ENCODE assay signal across 33 cellular contexts in genomic region chr10:127774771-127775559, GRCh38. TPM values are rescaled to one million over a fixed set of nuclear protein-coding genes. Genes with fewer than 3 reads are reported as not detected.
DNase-seq lines count a peak whose midpoint lies in the region; ATAC-seq and TF ChIP-seq lines count a peak whose summit lies in the region.
"Had no signal": no experiment of that assay in that cellular context is flagged by ENCODE, and none has a peak within 500 bp of the region (broad histone marks: within the 10 kb centered on the region; RNA-seq: fewer than 3 reads in every experiment).

No MANE protein-coding gene starts in this region.

- H3K9me2 ChIP-seq in OCI-LY7 (ENCODE audit: insufficient read depth, low read length), result no peaks in the 10 kb centered on the region; the same call in 1 of the 2 replicates

- no peak overlapping the region for H3K4me3 Mint-ChIP-seq in Calu3 (ENCODE audit: low read depth, unreplicated experiment)
- H3K4me3 Mint-ChIP-seq in neural progenitor cell, result no peak overlapping the region
- no peak overlapping the region for H3K4me3 Mint-ChIP-seq in naive thymus-derived CD4-positive, alpha-beta T cell
- H3K4me3 Mint-ChIP-seq: activated CD4-positive, alpha-beta memory T cell treated with anti-CD3 and anti-CD28 coated beads for 36 hours; activated naive CD8-positive, alpha-beta T cell; activated T-helper 17 cell treated with anti-CD3 and anti-CD28 coated beads, Interleukin-2, amount 50 U/mL, for 72 hours; CD8-positive, alpha-beta memory T cell; memory B cell had no signal

- H3F3A ChIP-seq in neural progenitor cell (ENCODE audit: low read depth), result no peaks in the 10 kb centered on the region

- H4K20me1 ChIP-seq in KMS-11 (ENCODE audit: insufficient read depth), result no peaks in the 10 kb centered on the region
- no peaks in the 10 kb centered on the region for H4K20me1 ChIP-seq in neural progenitor cell (ENCODE audit: low read depth)
- no peaks in the 10 kb centered on the region for H4K20me1 ChIP-seq in OCI-LY7 (ENCODE audit: insufficient read depth, low read length)

- CTCF ChIA-PET in Calu3 (lab: Charles Lee) (interaction anchor here (0.6 kb wide), 1 partner anchor 115 kb away, joined by 3 read pairs; no protein-coding TSS in a partner anchor), OCI-LY7 (lab: Charles Lee; ENCODE audit: unreplicated experiment) (no interaction called here)
- CTCF ChIA-PET in naive thymus-derived CD4-positive, alpha-beta T cell (lab: Charles Lee), result no interaction called here

- intact Hi-C loops in Calu3 (cut with micrococcal nuclease; ENCODE audit: unreplicated experiment), result no loop called here
- intact Hi-C loops in naive thymus-derived CD4-positive, alpha-beta T cell (cut with micrococcal nuclease), result no loop called here
- intact Hi-C loops in OCI-LY7 (cut with micrococcal nuclease; ENCODE audit: unreplicated experiment), result no loop called here

- ATAC-seq in naive thymus-derived CD4-positive, alpha-beta T cell, result no peak
- ATAC-seq in HG02981 (IDR thresholded peaks at IDR 0.05; ENCODE audit: unreplicated experiment), result no peak
- ATAC-seq: A549; activated CD4-positive, CD25-positive, alpha-beta regulatory T cell treated with anti-CD3 and anti-CD28 coated beads, Interleukin-2, amount 50 U/mL, for 24 hours; activated T-helper 17 cell treated with anti-CD3 and anti-CD28 coated beads, Interleukin-2, amount 50 U/mL, for 72 hours; heart right ventricle; left colon; stimulated activated naive CD8-positive, alpha-beta T cell treated with anti-CD3 and anti-CD28 coated beads, Interleukin-15, Interleukin-2, amounts not matched to agents 100 U/mL and 50 U/mL, for 24 hours had no signal

- H3K79me2 ChIP-seq in KMS-11 (ENCODE audit: insufficient read depth, low read depth), result no peaks in the 10 kb centered on the region
- H3K79me2 ChIP-seq in neural progenitor cell (ENCODE audit: low read depth), result no peaks in the 10 kb centered on the region
- H3K79me2 ChIP-seq in OCI-LY7 (ENCODE audit: insufficient read depth, low read depth, low read length), result no peaks in the 10 kb centered on the region

- no peak overlapping the region for H3K9ac ChIP-seq in KMS-11
- H3K9ac ChIP-seq in neural progenitor cell, result no peak overlapping the region

- no peaks in the 10 kb centered on the region for H3K27me3 ChIP-seq in KMS-11 (ENCODE audit: insufficient read depth, low read depth)
- H3K27me3 ChIP-seq in neural progenitor cell, result no peaks in the 10 kb centered on the region
- no peaks in the 10 kb centered on the region for H3K27me3 ChIP-seq in naive thymus-derived CD4-positive, alpha-beta T cell (ENCODE audit: control insufficient read depth in 2 of 2, insufficient read depth in 2 of 2, low read length in 2 of 2)
- H3K27me3 ChIP-seq: colonic mucosa, vagina had no signal

- peaks cover 4% of the 10 kb centered on the region for H3K27me3 Mint-ChIP-seq in Calu3 (ENCODE audit: unreplicated experiment)
- no peaks in the 10 kb centered on the region for H3K27me3 Mint-ChIP-seq in neural progenitor cell (ENCODE audit: insufficient read depth, low read depth)
- peaks cover 0 to 11% (median 4%) of the 10 kb centered on the region in 5 donors for H3K27me3 Mint-ChIP-seq in naive thymus-derived CD4-positive, alpha-beta T cell
- H3K27me3 Mint-ChIP-seq: activated CD4-positive, alpha-beta memory T cell treated with anti-CD3 and anti-CD28 coated beads for 36 hours; CD8-positive, alpha-beta memory T cell had no signal

- H3K4me1 Mint-ChIP-seq in Calu3 (ENCODE audit: low read depth, unreplicated experiment) (no peaks in the 10 kb centered on the region), neural progenitor cell (peaks cover 4% of the 10 kb centered on the region)
- H3K4me1 Mint-ChIP-seq in naive thymus-derived CD4-positive, alpha-beta T cell, result no peaks in the 10 kb centered on the region
- H3K4me1 Mint-ChIP-seq: activated T-helper 17 cell treated with anti-CD3 and anti-CD28 coated beads, Interleukin-2, amount 50 U/mL, for 72 hours; CD8-positive, alpha-beta memory T cell; memory B cell had no signal

- H2AFZ ChIP-seq in KMS-11 (ENCODE audit: low read depth), result peak overlapping the region; percentile 31; the same call in 1 of the 2 replicates
- no peak overlapping the region for H2AFZ ChIP-seq in neural progenitor cell (replicated peaks)
- no peak overlapping the region for H2AFZ ChIP-seq in OCI-LY7 (ENCODE audit: low read length)
- H2AFZ ChIP-seq: PC-9 had no signal

- POLR2A ChIA-PET in naive thymus-derived CD4-positive, alpha-beta T cell (lab: Charles Lee), result no interaction called here
- POLR2A ChIA-PET in OCI-LY7 (lab: Charles Lee), result no interaction called here

- H3K27ac ChIP-seq in KMS-11, result peak overlapping the region; percentile 45; the same call in 1 of the 2 replicates
- H3K27ac ChIP-seq in neural progenitor cell, result no peak overlapping the region
- H3K27ac ChIP-seq in naive thymus-derived CD4-positive, alpha-beta T cell (ENCODE audit: low read depth, low read length), result no peak overlapping the region
- H3K27ac ChIP-seq in OCI-LY7 (ENCODE audit: low read depth, low read length, poor library complexity, severe bottlenecking), result no peak overlapping the region
- H3K27ac ChIP-seq: A549, colonic mucosa, heart right ventricle, PC-9, skin epidermis, thoracic aorta, vagina had no signal

- peak; percentile 28 for DNase-seq in Calu3
- DNase-seq in foreskin melanocyte, result peak; percentile 24
- peak; percentile 39 for DNase-seq in neural progenitor cell (ENCODE audit: low spot score)
- DNase-seq in naive thymus-derived CD4-positive, alpha-beta T cell, result no peak
- no peak for DNase-seq in OCI-LY7 (ENCODE audit: low spot score)
- no peak for DNase-seq in amniotic stem cell (lab: John Stamatoyannopoulos, UW)
- DNase-seq: activated CD4-positive, alpha-beta memory T cell treated with anti-CD3 and anti-CD28 coated beads for 36 hours; activated CD8-positive, alpha-beta memory T cell treated with anti-CD3 and anti-CD28 coated beads, Interleukin-2, amount 50 U/mL, for 48 hours; aorta; CD8-positive, alpha-beta memory T cell; colonic mucosa; DMS153; effector memory CD4-positive, alpha-beta T cell; HCEC 1CT; heart right ventricle; left colon; NCI-H1694; PC-9; SHP77; stimulated activated naive CD8-positive, alpha-beta T cell treated with anti-CD3 and anti-CD28 coated beads, Interleukin-15, Interleukin-2, amounts not matched to agents 100 U/mL and 50 U/mL, for 24 hours had no signal

- H3K4me3 ChIP-seq in KMS-11 (IDR thresholded peaks at IDR 0.05; ENCODE audit: insufficient read depth, low read depth, low read length), result no peak overlapping the region
- no peak overlapping the region for H3K4me3 ChIP-seq in neural progenitor cell
- H3K4me3 ChIP-seq in naive thymus-derived CD4-positive, alpha-beta T cell (ENCODE audit: low read length), result no peak overlapping the region
- no peak overlapping the region for H3K4me3 ChIP-seq in OCI-LY7 (ENCODE audit: low read depth, low read length, poor library complexity, severe bottlenecking)
- H3K4me3 ChIP-seq: A549, colonic mucosa, heart right ventricle, PC-9, skin epidermis, thoracic aorta, vagina had no signal

- no peaks in the 10 kb centered on the region for H3K36me3 Mint-ChIP-seq in Calu3 (ENCODE audit: insufficient read depth, unreplicated experiment)
- H3K36me3 Mint-ChIP-seq in neural progenitor cell, result no peaks in the 10 kb centered on the region
- no peaks in the 10 kb centered on the region for H3K36me3 Mint-ChIP-seq in naive thymus-derived CD4-positive, alpha-beta T cell
- H3K36me3 Mint-ChIP-seq: activated CD4-positive, alpha-beta memory T cell treated with anti-CD3 and anti-CD28 coated beads for 36 hours; activated naive CD8-positive, alpha-beta T cell; CD8-positive, alpha-beta memory T cell; memory B cell had no signal

- H3K4me2 ChIP-seq in KMS-11 (peak overlapping the region; percentile 77), neural progenitor cell (peak overlapping the region; percentile 23), OCI-LY7 (ENCODE audit: low read length) (no peak overlapping the region)
- H3K4me2 ChIP-seq: A549, PC-9 had no signal

- no peak for TF ChIP-seq CTCF in Calu3 (IDR thresholded peaks at IDR 0.05; ENCODE audit: unreplicated experiment)
- no peak for TF ChIP-seq CTCF in KMS-11 (conservative IDR thresholded peaks at IDR 0.05; ENCODE audit: low read depth, low read length)
- TF ChIP-seq CTCF in neural progenitor cell (IDR thresholded peaks at IDR 0.05), result no peak
- TF ChIP-seq CTCF in OCI-LY7 (conservative IDR thresholded peaks at IDR 0.05; ENCODE audit: low read length), result no peak

- peaks cover 50% of the 10 kb centered on the region for H3K4me1 ChIP-seq in KMS-11 (ENCODE audit: low read depth, poor library complexity, severe bottlenecking)
- peaks cover 12% of the 10 kb centered on the region for H3K4me1 ChIP-seq in neural progenitor cell
- H3K4me1 ChIP-seq in naive thymus-derived CD4-positive, alpha-beta T cell (ENCODE audit: control insufficient read depth in 2 of 2, insufficient read depth in 2 of 2, low read length in 2 of 2), result no peaks in the 10 kb centered on the region
- no peaks in the 10 kb centered on the region for H3K4me1 ChIP-seq in OCI-LY7 (ENCODE audit: insufficient read depth, low read length, poor library complexity, severe bottlenecking)
- H3K4me1 ChIP-seq: A549, colonic mucosa, vagina had no signal

- H3K36me3 ChIP-seq in KMS-11 (ENCODE audit: insufficient read depth), result no peaks in the 10 kb centered on the region
- H3K36me3 ChIP-seq in neural progenitor cell, result no peaks in the 10 kb centered on the region
- no peaks in the 10 kb centered on the region for H3K36me3 ChIP-seq in naive thymus-derived CD4-positive, alpha-beta T cell (ENCODE audit: control insufficient read depth in 2 of 3, insufficient read depth in 3 of 3, low read length in 3 of 3)
- no peaks in the 10 kb centered on the region for H3K36me3 ChIP-seq in OCI-LY7 (ENCODE audit: insufficient read depth, low read length)
- H3K36me3 ChIP-seq: colonic mucosa, heart right ventricle, thoracic aorta, vagina had no signal

- H3K9me3 Mint-ChIP-seq in Calu3 (ENCODE audit: low read depth, unreplicated experiment), result no peaks in the 10 kb centered on the region
- peaks cover 1% of the 10 kb centered on the region for H3K9me3 Mint-ChIP-seq in neural progenitor cell
- H3K9me3 Mint-ChIP-seq in naive thymus-derived CD4-positive, alpha-beta T cell, result peaks cover 0 to 10% (median 0%) of the 10 kb centered on the region in 11 donors
- H3K9me3 Mint-ChIP-seq: activated CD4-positive, alpha-beta memory T cell treated with anti-CD3 and anti-CD28 coated beads for 36 hours; activated T-helper 17 cell treated with anti-CD3 and anti-CD28 coated beads, Interleukin-2, amount 50 U/mL, for 72 hours; CD8-positive, alpha-beta memory T cell; memory B cell had no signal

- H3K27ac Mint-ChIP-seq in Calu3 (ENCODE audit: unreplicated experiment) (no peak overlapping the region), neural progenitor cell (no peak overlapping the region)
- H3K27ac Mint-ChIP-seq in naive thymus-derived CD4-positive, alpha-beta T cell, result no peak overlapping the region
- H3K27ac Mint-ChIP-seq: activated CD4-positive, alpha-beta memory T cell treated with anti-CD3 and anti-CD28 coated beads for 36 hours; activated naive CD8-positive, alpha-beta T cell; activated T-helper 17 cell treated with anti-CD3 and anti-CD28 coated beads, Interleukin-2, amount 50 U/mL, for 72 hours; CD8-positive, alpha-beta memory T cell; memory B cell had no signal

- no peaks in the 10 kb centered on the region for H3K9me3 ChIP-seq in neural progenitor cell (ENCODE audit: low read depth)
- H3K9me3 ChIP-seq in naive thymus-derived CD4-positive, alpha-beta T cell (ENCODE audit: control insufficient read depth in 2 of 3, low read length in 3 of 3), result no peaks in the 10 kb centered on the region
- H3K9me3 ChIP-seq in OCI-LY7 (ENCODE audit: low read length), result no peaks in the 10 kb centered on the region
- H3K9me3 ChIP-seq: A549, colonic mucosa, thoracic aorta, vagina had no signal

- no TSS peak for BruUV-seq in Calu3 (replicated peaks; lab: Mats Ljungman, UMichigan)
- no TSS peak for BruUV-seq in OCI-LY7 (replicated peaks; lab: Mats Ljungman, UMichigan)

RNA-seq across cellular contexts. Expression of gene FOXI2, which starts 38.0 kb away (rescaled TPM):
- total RNA-seq in Calu3 (2022), result not detected in 2 replicates
- total RNA-seq in neural progenitor cell (ENCODE audit: low replicate concordance), result not detected in 2 replicates
- total RNA-seq in naive thymus-derived CD4-positive, alpha-beta T cell, result under 1 TPM in 1 of 5 experiments, not detected in 4; 0.24 TPM
- polyA plus RNA-seq in naive thymus-derived CD4-positive, alpha-beta T cell, result not detected
- total RNA-seq in OCI-LY7 (2014; rRNA removed; shearing (Covaris generic)), result not detected in 2 replicates
- total RNA-seq in OCI-LY7 (2022), result not detected in 2 replicates
- total RNA-seq: activated CD4-positive, alpha-beta memory T cell treated with anti-CD3 and anti-CD28 coated beads for 36 hours; activated T-helper 17 cell treated with anti-CD3 and anti-CD28 coated beads, Interleukin-2, amount 50 U/mL, for 72 hours; CD8-positive, alpha-beta memory T cell; fibroblast of villous mesenchyme; left colon; NCI-H460; PC-9; pulmonary artery endothelial cell had no signal
- polyA plus RNA-seq: A549; aorta; CD8-positive, alpha-beta memory T cell had no signal

Comparison
In these comparisons a context has a peak if more than half of its experiments do, and no peak if none do; other contexts are left out.
1. DNase-seq: peak in Calu3 (single experiment), foreskin melanocyte (single experiment) and neural progenitor cell (single experiment); none in naive thymus-derived CD4-positive, alpha-beta T cell (0 of 9), OCI-LY7 (single experiment) and amniotic stem cell (single experiment).